21 cellular contexts compared by ENCODE assay signal in genomic region chr18:36454848-36455458, GRCh38.
DNase-seq lines count a peak whose midpoint lies in the region; ATAC-seq and TF ChIP-seq lines count a peak whose summit lies in the region.
"Had no signal": no experiment of that assay in that cellular context is flagged by ENCODE, and none has a peak within 500 bp of the region (broad histone marks: within the 10 kb centered on the region; RNA-seq: fewer than 3 reads in every experiment).

No MANE protein-coding gene starts in this region.

- TF ChIP-seq CTCF in LNCaP clone FGC (IDR thresholded peaks at IDR 0.05; ENCODE audit: control insufficient read depth, extremely low read depth, insufficient read depth), result no peak
- TF ChIP-seq CTCF in nephron progenitor cell (IDR thresholded peaks at IDR 0.05), result no peak

- no peaks in the 10 kb centered on the region for H3K27me3 Mint-ChIP-seq in nephron progenitor cell (ENCODE audit: low read depth, poor library complexity)
- H3K27me3 Mint-ChIP-seq: CD4-positive, CD25-positive, alpha-beta regulatory T cell had no signal

- H3K4me1 Mint-ChIP-seq in nephron progenitor cell, result peaks cover 59% of the 10 kb centered on the region
- H3K4me1 Mint-ChIP-seq: CD4-positive, CD25-positive, alpha-beta regulatory T cell; stimulated activated naive CD8-positive, alpha-beta T cell treated with anti-CD3 and anti-CD28 coated beads, Interleukin-15, amount 100 ng/mL, for 72 hours; T-cell had no signal

- no peak for ATAC-seq in GM21825 (IDR thresholded peaks at IDR 0.05; ENCODE audit: unreplicated experiment)
- no peak for ATAC-seq in activated naive CD4-positive, alpha-beta T cell treated with anti-CD3 and anti-CD28 coated beads, Interleukin-2, amount 50 U/mL, for 72 hours
- ATAC-seq: Panc1; psoas muscle; stimulated activated naive CD8-positive, alpha-beta T cell treated with anti-CD3 and anti-CD28 coated beads, Interleukin-15, amount 100 ng/mL, for 72 hours; T-cell had no signal

- peak; percentile 46 for DNase-seq in LNCaP clone FGC (ENCODE audit: low read depth)
- peak; percentile 66 for DNase-seq in NCI-H2029 (lab: John Stamatoyannopoulos, UW)
- peak; percentile 71 for DNase-seq in NCI-H748 treated with DMSO at 0.1 percent for 48 hours (lab: John Stamatoyannopoulos, UW)
- DNase-seq in nephron progenitor cell, result no peak
- DNase-seq in NCI-H446 (lab: John Stamatoyannopoulos, UW), result no peak
- no peak for DNase-seq in activated naive CD4-positive, alpha-beta T cell treated with anti-CD3 and anti-CD28 coated beads, Interleukin-2, amount 50 U/mL, for 72 hours (ENCODE audit: low spot score in 2 of 2)
- DNase-seq: activated T-cell treated with anti-CD3 and anti-CD28 coated beads, Interleukin-2, amount 50 U/mL, for 24 hours; CD4-positive, CD25-positive, alpha-beta regulatory T cell; effector CD4-positive, alpha-beta T cell; GF-D8; mesendoderm; MM.1S; NCI-H2107; NK-92 treated with Interleukin-12 subunit alpha and Interleukin-12 subunit beta, amount 100 ng/mL, for 24 hours; psoas muscle; stimulated activated naive CD8-positive, alpha-beta T cell treated with anti-CD3 and anti-CD28 coated beads, Interleukin-15, amount 100 ng/mL, for 72 hours; T-cell; thyroid gland had no signal

- peaks cover 3% of the 10 kb centered on the region for H3K36me3 Mint-ChIP-seq in nephron progenitor cell (ENCODE audit: low read depth)
- H3K36me3 Mint-ChIP-seq in activated naive CD4-positive, alpha-beta T cell treated with anti-CD3 and anti-CD28 coated beads, Interleukin-2, amount 50 U/mL, for 72 hours, result no peaks in the 10 kb centered on the region
- H3K36me3 Mint-ChIP-seq: brain; CD4-positive, CD25-positive, alpha-beta regulatory T cell; T-cell had no signal

- peak overlapping the region; percentile 11; the same call in 1 of the 2 replicates for H3K4me3 ChIP-seq in LNCaP clone FGC (ENCODE audit: low read depth, low read length)
- H3K4me3 ChIP-seq: psoas muscle, thyroid gland had no signal

- no peaks in the 10 kb centered on the region for H3K9me3 Mint-ChIP-seq in nephron progenitor cell
- H3K9me3 Mint-ChIP-seq in activated naive CD4-positive, alpha-beta T cell treated with anti-CD3 and anti-CD28 coated beads, Interleukin-2, amount 50 U/mL, for 72 hours, result no peaks in the 10 kb centered on the region
- H3K9me3 Mint-ChIP-seq: activated T-cell treated with anti-CD3 and anti-CD28 coated beads, Interleukin-2, amount 50 U/mL, for 24 hours; brain; stimulated activated naive CD8-positive, alpha-beta T cell treated with anti-CD3 and anti-CD28 coated beads, Interleukin-15, amount 100 ng/mL, for 72 hours; T-cell had no signal

- no peak overlapping the region for H3K4me3 Mint-ChIP-seq in nephron progenitor cell
- H3K4me3 Mint-ChIP-seq: activated T-cell treated with anti-CD3 and anti-CD28 coated beads, Interleukin-2, amount 50 U/mL, for 24 hours; brain; CD4-positive, CD25-positive, alpha-beta regulatory T cell; stimulated activated naive CD8-positive, alpha-beta T cell treated with anti-CD3 and anti-CD28 coated beads, Interleukin-15, amount 100 ng/mL, for 72 hours; T-cell had no signal

- peak overlapping the region; percentile 16 for H3K27ac Mint-ChIP-seq in nephron progenitor cell
- H3K27ac Mint-ChIP-seq in activated naive CD4-positive, alpha-beta T cell treated with anti-CD3 and anti-CD28 coated beads, Interleukin-2, amount 50 U/mL, for 72 hours, result no peak overlapping the region
- H3K27ac Mint-ChIP-seq: activated T-cell treated with anti-CD3 and anti-CD28 coated beads, Interleukin-2, amount 50 U/mL, for 24 hours; brain; CD4-positive, CD25-positive, alpha-beta regulatory T cell; stimulated activated naive CD8-positive, alpha-beta T cell treated with anti-CD3 and anti-CD28 coated beads, Interleukin-15, amount 100 ng/mL, for 72 hours; T-cell had no signal

Comparison
In these comparisons a context has a peak if more than half of its experiments do, and no peak if none do; other contexts are left out.
1. DNase-seq: peak in LNCaP clone FGC (single experiment), NCI-H2029 (single experiment) and NCI-H748 treated with DMSO at 0.1 percent for 48 hours (single experiment); none in nephron progenitor cell (single experiment), NCI-H446 (0 of 2) and activated naive CD4-positive, alpha-beta T cell treated with anti-CD3 and anti-CD28 coated beads, Interleukin-2, amount 50 U/mL, for 72 hours (0 of 2).